21 cellular contexts compared by ENCODE assay signal in genomic region chr5:123456242-123456641, GRCh38.
"Had no signal": no experiment of that assay in that cellular context is flagged by ENCODE, and none has a peak within 500 bp of the region (broad histone marks: within the 10 kb centered on the region; RNA-seq: fewer than 3 reads in every experiment).

No MANE protein-coding gene starts in this region.

- H3K4me3 ChIP-seq: esophagus squamous epithelium, gastroesophageal sphincter, neural progenitor cell, pancreas, testis, tibial nerve had no signal

- DNase-seq: central memory CD4-positive, alpha-beta T cell; effector memory CD8-positive, alpha-beta T cell; esophagus squamous epithelium; foreskin fibroblast; glutamatergic neuron; immature natural killer cell; left ventricle myocardium superior; natural killer cell; nucleus accumbens; pancreas; stimulated activated CD4-positive, alpha-beta T cell treated with anti-CD3 and anti-CD28 coated beads, Interleukin-2, amount 100 ng/mL, for 24 hours; stimulated activated CD4-positive, alpha-beta T cell treated with anti-CD3 and anti-CD28 coated beads, Interleukin-4, amount 100 ng/mL, for 4 hours; stimulated activated naive B cell treated with anti-CD40 and anti-IgM and Interleukin-4, amounts not matched to agents 10 μg/mL and 1 μg/mL and 100 μg/mL, for 72 hours; stimulated activated naive CD8-positive, alpha-beta T cell treated with anti-CD3 and anti-CD28 coated beads, Interleukin-15, amount 100 ng/mL, for 72 hours; testis had no signal

- FAIRE-seq: keratinocyte had no signal

- H3K9me3 ChIP-seq: esophagus squamous epithelium, gastroesophageal sphincter, pancreas, testis, tibial nerve had no signal

- H3K27ac ChIP-seq: epithelial cell of prostate, esophagus squamous epithelium, gastroesophageal sphincter, neural progenitor cell, pancreas, testis, tibial nerve had no signal

- H3K27me3 ChIP-seq: esophagus squamous epithelium, gastroesophageal sphincter, neural progenitor cell, pancreas, testis, tibial nerve had no signal

- H3K36me3 ChIP-seq: esophagus squamous epithelium, gastroesophageal sphincter, neural progenitor cell, pancreas, tibial nerve had no signal

- H3K4me1 ChIP-seq: gastroesophageal sphincter, testis had no signal

- ATAC-seq: effector memory CD8-positive, alpha-beta T cell; gastroesophageal sphincter; left ventricle myocardium superior; natural killer cell; pancreas; sciatic nerve; stimulated activated naive B cell treated with anti-CD40 and anti-IgM and Interleukin-4, amounts not matched to agents 10 μg/mL and 1 μg/mL and 100 μg/mL, for 72 hours; stimulated activated naive CD8-positive, alpha-beta T cell treated with anti-CD3 and anti-CD28 coated beads, Interleukin-15, amount 100 ng/mL, for 72 hours had no signal
